ENCODE assay signal across 9 cellular contexts in genomic region chr3:157436583-157437300, GRCh38. TPM values are rescaled to one million over a fixed set of nuclear protein-coding genes. Genes with fewer than 3 reads are reported as not detected.
DNase-seq lines count a peak whose midpoint lies in the region; ATAC-seq, FAIRE-seq and TF ChIP-seq lines count a peak whose summit lies in the region.
"Had no signal": no experiment of that assay in that cellular context is flagged by ENCODE, and none has a peak within 500 bp of the region (broad histone marks: within the 10 kb centered on the region; RNA-seq: fewer than 3 reads in every experiment).

Gene PTX3 (plus strand): TSS chr3:157436850. CDS start chr3:157436934, 84 bp downstream.

- peaks cover 4% of the 10 kb centered on the region for H3K27me3 Mint-ChIP-seq in HFFc6 (ENCODE audit: insufficient read depth)
- peaks cover 25% of the 10 kb centered on the region for H3K27me3 Mint-ChIP-seq in activated CD4-positive, alpha-beta memory T cell treated with anti-CD3 and anti-CD28 coated beads for 36 hours

- no peaks in the 10 kb centered on the region for H3K9me3 Mint-ChIP-seq in HFFc6
- H3K9me3 Mint-ChIP-seq in activated CD4-positive, alpha-beta memory T cell treated with anti-CD3 and anti-CD28 coated beads for 36 hours = no peaks in the 10 kb centered on the region

- DNase-seq in AG09319 (ENCODE audit: extremely low read depth, low read depth) = peak; percentile 75
- DNase-seq in HFFc6 = peak; percentile 68
- peak; percentile 15 for DNase-seq in activated CD4-positive, alpha-beta memory T cell treated with anti-CD3 and anti-CD28 coated beads for 36 hours
- no peak for DNase-seq in frontal cortex (ENCODE audit: low spot score in 2 of 2)
- DNase-seq in occipital lobe (lab: John Stamatoyannopoulos, UW) = peak; percentile 2

- ATAC-seq in HG02588 (IDR thresholded peaks at IDR 0.05; ENCODE audit: unreplicated experiment) = no peak
- no peak for ATAC-seq in HG03521 (IDR thresholded peaks at IDR 0.05; ENCODE audit: unreplicated experiment)
- no peak for ATAC-seq in GM19395 (IDR thresholded peaks at IDR 0.05; ENCODE audit: unreplicated experiment)

- no peak for FAIRE-seq in frontal cortex (lab: Jason Lieb, UNC)
- FAIRE-seq: islet of Langerhans had no signal

- peaks cover 21% of the 10 kb centered on the region; the same call in 1 of the 2 replicates for H3K36me3 Mint-ChIP-seq in HFFc6 (ENCODE audit: low read depth)
- H3K36me3 Mint-ChIP-seq in activated CD4-positive, alpha-beta memory T cell treated with anti-CD3 and anti-CD28 coated beads for 36 hours = no peaks in the 10 kb centered on the region

- POLR2A ChIA-PET in activated CD4-positive, alpha-beta memory T cell treated with anti-CD3 and anti-CD28 coated beads for 36 hours (lab: Charles Lee) = no interaction called here

- peaks cover 40% of the 10 kb centered on the region for H3K4me1 Mint-ChIP-seq in HFFc6 (ENCODE audit: low read depth)
- peaks cover 10% of the 10 kb centered on the region for H3K4me1 Mint-ChIP-seq in activated CD4-positive, alpha-beta memory T cell treated with anti-CD3 and anti-CD28 coated beads for 36 hours (ENCODE audit: low read depth)

- TF ChIP-seq CTCF in AG09319 (IDR thresholded peaks at IDR 0.05; ENCODE audit: low read depth, low read length) (no peak), HFFc6 (IDR thresholded peaks at IDR 0.05) (no peak)

- H3K27ac Mint-ChIP-seq in HFFc6 = peak within 1 kb of the TSS; percentile 73
- no peak within 1 kb of the TSS for H3K27ac Mint-ChIP-seq in activated CD4-positive, alpha-beta memory T cell treated with anti-CD3 and anti-CD28 coated beads for 36 hours

- CTCF ChIA-PET in activated CD4-positive, alpha-beta memory T cell treated with anti-CD3 and anti-CD28 coated beads for 36 hours (lab: Charles Lee) = interaction anchor here (0.6 kb wide), 2 partner anchors 61 to 64 kb away, joined by 3 read pairs; no protein-coding TSS in a partner anchor

- H3K4me3 Mint-ChIP-seq in HFFc6 = peak within 1 kb of the TSS; percentile 88
- peak within 1 kb of the TSS; percentile 16 for H3K4me3 Mint-ChIP-seq in activated CD4-positive, alpha-beta memory T cell treated with anti-CD3 and anti-CD28 coated beads for 36 hours

- intact Hi-C loops in activated CD4-positive, alpha-beta memory T cell treated with anti-CD3 and anti-CD28 coated beads for 36 hours (cut with micrococcal nuclease) = no loop called here

RNA-seq across cellular contexts. Expression of gene PTX3, which starts in this region (rescaled TPM):
- 10 to 100 TPM; 21.0 to 45.4 (median 44.5) TPM for total RNA-seq in HFFc6 (2021; fragmentation: NEBNext Ultra II Directional; extraction: Animal tissue kit (Norgen Biotek cat#: 25700))
- total RNA-seq in activated CD4-positive, alpha-beta memory T cell treated with anti-CD3 and anti-CD28 coated beads for 36 hours = under 1 TPM in 1 of 2 experiments, not detected in 1; 0.10 TPM
- total RNA-seq in frontal cortex = 16.7 TPM
- 10.9 TPM for total RNA-seq in occipital lobe

Comparison
In these comparisons a context has a peak if more than half of its experiments do, and no peak if none do; other contexts are left out.
1. RNA of gene PTX3 (total RNA-seq): 21.0 to 45.4 TPM in HFFc6, 16.7 TPM in frontal cortex (single experiment) and 10.9 TPM in occipital lobe (single experiment); 0.10 TPM in activated CD4-positive, alpha-beta memory T cell treated with anti-CD3 and anti-CD28 coated beads for 36 hours; every median in the first group is over 10 times any median in the second.
2. Peak in DNase-seq in activated CD4-positive, alpha-beta memory T cell treated with anti-CD3 and anti-CD28 coated beads for 36 hours; RNA of the gene not detected or under 1 TPM.
3. DNase-seq: peak in AG09319 (single experiment), HFFc6 (single experiment) and occipital lobe (single experiment); none in frontal cortex (0 of 2).